ENCODE assay signal across 14 cellular contexts in the genomic region with DNA sequence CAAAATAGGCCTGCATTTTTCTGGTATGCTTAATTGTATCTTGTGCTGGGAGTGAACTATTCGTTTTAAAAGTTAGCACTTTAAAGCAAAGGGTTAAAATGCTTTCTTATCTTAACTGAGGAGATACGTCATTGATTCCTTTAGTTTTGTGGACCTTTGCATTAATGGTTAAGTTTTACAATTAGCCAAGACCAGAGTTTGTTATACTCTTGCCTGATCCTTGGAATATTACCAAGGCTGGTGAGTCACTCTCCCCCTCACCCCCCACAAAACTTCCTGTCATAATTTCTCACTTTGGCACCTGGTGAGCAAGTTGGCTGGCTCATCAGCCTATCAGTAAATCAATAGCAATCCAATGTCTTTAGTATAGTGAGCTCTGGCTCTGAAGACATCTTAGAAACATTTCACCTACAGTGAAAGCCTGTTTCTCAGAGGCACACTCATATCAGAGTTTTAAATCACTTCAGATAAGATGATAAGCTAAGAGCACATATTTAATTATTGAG. TPM values are rescaled to one million over a fixed set of nuclear protein-coding genes. Genes with fewer than 3 reads are reported as not detected.
DNase-seq lines count a peak whose midpoint lies in the region; ATAC-seq and TF ChIP-seq lines count a peak whose summit lies in the region.
"Had no signal": no experiment of that assay in that cellular context is flagged by ENCODE, and none has a peak within 500 bp of the region (broad histone marks: within the 10 kb centered on the region; RNA-seq: fewer than 3 reads in every experiment).

No MANE protein-coding gene starts in this region.

- POLR2A ChIA-PET in Caco-2 (lab: Charles Lee), result no interaction called here

- H3K4me1 ChIP-seq in Caco-2, result peaks cover 72% of the 10 kb centered on the region

- DNase-seq in Caco-2 (peak; percentile 14 to 68), NCI-H446 (lab: John Stamatoyannopoulos, UW) (peak; percentile 32 to 70), dermis microvascular lymphatic vessel endothelial cell (ENCODE audit: low read depth in 2 of 2) (peak; percentile 55 to 87), mucosa of gallbladder (ENCODE audit: low spot score) (peak; percentile 86), retina (no peak), natural killer cell (no peak)
- DNase-seq: activated CD4-positive, alpha-beta T cell treated with anti-CD3 and anti-CD28 coated beads, Interleukin-2, amount 10 ng/mL, durations not matched to agents 7 days and 5 days; MM.1S; RPMI8226; stimulated activated CD4-positive, alpha-beta T cell treated with anti-CD3 and anti-CD28 coated beads, Interleukin-2, amount 100 ng/mL, for 24 hours had no signal

- CTCF ChIA-PET in Caco-2 (lab: Charles Lee), result no interaction called here

- ATAC-seq in HG03097 (IDR thresholded peaks at IDR 0.05; ENCODE audit: low FRiP score, unreplicated experiment) (no peak), natural killer cell (no peak), GM18909 (IDR thresholded peaks at IDR 0.05; ENCODE audit: poor library complexity, unreplicated experiment) (no peak)
- ATAC-seq: gastroesophageal sphincter had no signal

- no peak for TF ChIP-seq CTCF in Caco-2 (IDR thresholded peaks at IDR 0.05; ENCODE audit: insufficient read depth in 1 of 2, low read depth in 1 of 2, low read length in 1 of 2, severe bottlenecking in 1 of 2, unreplicated experiment in 1 of 2)
- TF ChIP-seq CTCF in natural killer cell (IDR thresholded peaks at IDR 0.05), result no peak

- H3K4me3 Mint-ChIP-seq in Caco-2 (ENCODE audit: unreplicated experiment), result no peak overlapping the region
- no peak overlapping the region for H3K4me3 Mint-ChIP-seq in natural killer cell
- H3K4me3 Mint-ChIP-seq: activated CD4-positive, alpha-beta T cell treated with anti-CD3 and anti-CD28 coated beads, Interleukin-2, amount 10 ng/mL, durations not matched to agents 7 days and 5 days; activated naive CD8-positive, alpha-beta T cell had no signal

- H3K36me3 ChIP-seq in Caco-2 (ENCODE audit: control insufficient read depth, insufficient read depth, low read length), result no peaks in the 10 kb centered on the region
- H3K36me3 ChIP-seq: gastroesophageal sphincter had no signal

- intact Hi-C loops in Caco-2 (cut with micrococcal nuclease; ENCODE audit: unreplicated experiment) (no loop called here), natural killer cell (cut with micrococcal nuclease) (no loop called here)

- H3K36me3 Mint-ChIP-seq in Caco-2 (ENCODE audit: insufficient read depth, unreplicated experiment), result no peaks in the 10 kb centered on the region
- no peaks in the 10 kb centered on the region for H3K36me3 Mint-ChIP-seq in natural killer cell
- H3K36me3 Mint-ChIP-seq: activated naive CD8-positive, alpha-beta T cell had no signal

- H3K4me1 Mint-ChIP-seq in Caco-2 (ENCODE audit: low read depth, unreplicated experiment) (peaks cover 24% of the 10 kb centered on the region), natural killer cell (peaks cover 9 to 17% of the 10 kb centered on the region in 2 donors)
- H3K4me1 Mint-ChIP-seq: activated CD4-positive, alpha-beta T cell treated with anti-CD3 and anti-CD28 coated beads, Interleukin-2, amount 10 ng/mL, durations not matched to agents 7 days and 5 days had no signal

- no TSS peak for BruUV-seq in Caco-2 (replicated peaks; lab: Mats Ljungman, UMichigan)

- H3K27me3 Mint-ChIP-seq in Caco-2 (ENCODE audit: insufficient read depth, unreplicated experiment) (no peaks in the 10 kb centered on the region), natural killer cell (ENCODE audit: low read depth in 2 of 2) (no peaks in the 10 kb centered on the region)
- H3K27me3 Mint-ChIP-seq: activated naive CD8-positive, alpha-beta T cell had no signal

- H3K27me3 ChIP-seq in Caco-2 (replicated peaks; ENCODE audit: control insufficient read depth, insufficient read depth, low read length), result no peaks in the 10 kb centered on the region
- H3K27me3 ChIP-seq: gastroesophageal sphincter had no signal

- H3K27ac Mint-ChIP-seq in Caco-2 (ENCODE audit: unreplicated experiment) (peak overlapping the region; percentile 63), natural killer cell (peak overlapping the region in 1 of 2 donors; percentile 9)
- H3K27ac Mint-ChIP-seq: activated CD4-positive, alpha-beta T cell treated with anti-CD3 and anti-CD28 coated beads, Interleukin-2, amount 10 ng/mL, durations not matched to agents 7 days and 5 days; activated naive CD8-positive, alpha-beta T cell had no signal

- H3K9me3 Mint-ChIP-seq in Caco-2 (ENCODE audit: unreplicated experiment), result no peaks in the 10 kb centered on the region
- no peaks in the 10 kb centered on the region for H3K9me3 Mint-ChIP-seq in natural killer cell
- H3K9me3 Mint-ChIP-seq: activated CD4-positive, alpha-beta T cell treated with anti-CD3 and anti-CD28 coated beads, Interleukin-2, amount 10 ng/mL, durations not matched to agents 7 days and 5 days had no signal

- no peak overlapping the region for H3K4me3 ChIP-seq in Caco-2 (ENCODE audit: low read depth, low read length)
- H3K4me3 ChIP-seq: gastroesophageal sphincter had no signal

- H3K9me3 ChIP-seq in Caco-2, result no peaks in the 10 kb centered on the region
- H3K9me3 ChIP-seq: gastroesophageal sphincter had no signal

RNA-seq across cellular contexts. Expression of a gene that starts 26.7 kb away (rescaled TPM):
- total RNA-seq in Caco-2 (2022), result 4.0 and 4.6 TPM in 2 replicates
- not detected in 2 replicates for total RNA-seq in dermis microvascular lymphatic vessel endothelial cell
- 22.4 TPM for total RNA-seq in mucosa of gallbladder
- total RNA-seq in natural killer cell, result not detected
- total RNA-seq: activated CD4-positive, alpha-beta T cell treated with anti-CD3 and anti-CD28 coated beads, Interleukin-2, amount 10 ng/mL, durations not matched to agents 7 days and 5 days; gastroesophageal sphincter had no signal

Comparison
In these comparisons a context has a peak if more than half of its experiments do, and no peak if none do; other contexts are left out.
1. DNase-seq: peak in Caco-2 (2 of 2), NCI-H446 (2 of 2), dermis microvascular lymphatic vessel endothelial cell (2 of 2) and mucosa of gallbladder (single experiment); none in retina (single experiment) and natural killer cell (single experiment).